Comparison of ENCODE assay signal across 8 cellular contexts in the genomic region with DNA sequence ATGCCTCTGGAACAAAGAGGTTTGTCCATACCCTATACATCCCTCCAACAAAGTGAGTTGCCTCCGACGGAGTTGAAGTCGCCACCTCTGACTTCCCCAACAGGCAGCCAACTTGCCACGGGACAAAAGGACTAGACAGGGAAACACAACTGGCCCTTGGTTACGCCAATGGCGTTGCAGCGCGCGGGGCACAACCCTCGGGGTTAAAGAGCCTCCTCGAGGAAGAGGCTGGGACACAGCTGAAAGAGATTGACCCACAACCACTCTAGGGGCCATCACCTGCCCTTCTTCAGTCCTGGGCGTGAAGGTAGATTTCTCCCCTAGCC. TPM values are rescaled to one million over a fixed set of nuclear protein-coding genes. Genes with fewer than 3 reads are reported as not detected.
DNase-seq lines count a peak whose midpoint lies in the region; ATAC-seq and TF ChIP-seq lines count a peak whose summit lies in the region.

No MANE protein-coding gene starts in this region.

- WGBS in sigmoid colon, 2 donors = 0 to 1% methylated on average over 12 of the region's 12 CpGs

- ATAC-seq in GM18498 (IDR thresholded peaks at IDR 0.05; ENCODE audit: unreplicated experiment) = peak; percentile 40
- ATAC-seq in HG02885 (IDR thresholded peaks at IDR 0.05; ENCODE audit: poor library complexity, unreplicated experiment) = peak; percentile 30
- peak; percentile 43 for ATAC-seq in activated naive CD8-positive, alpha-beta T cell treated with anti-CD3 and anti-CD28 coated beads, Interleukin-2, amount 10 ng/mL, durations not matched to agents 7 days and 5 days (ENCODE audit: low read depth)

- peak overlapping the region; percentile 79 to 93 (median 86) for H3K27ac ChIP-seq in sigmoid colon

- H3K4me3 ChIP-seq in AG09309 (ENCODE audit: control insufficient read depth, low read depth, low read length) = peak overlapping the region; percentile 98
- peak overlapping the region; percentile 52 to 94 (median 84) for H3K4me3 ChIP-seq in sigmoid colon

- no peaks in the 10 kb centered on the region for H3K9me3 ChIP-seq in sigmoid colon

- no peaks in the 10 kb centered on the region for H3K9me3 Mint-ChIP-seq in activated naive CD8-positive, alpha-beta T cell treated with anti-CD3 and anti-CD28 coated beads, Interleukin-2, amount 10 ng/mL, durations not matched to agents 7 days and 5 days

- H3K4me1 Mint-ChIP-seq in activated naive CD8-positive, alpha-beta T cell treated with anti-CD3 and anti-CD28 coated beads, Interleukin-2, amount 10 ng/mL, durations not matched to agents 7 days and 5 days = peaks cover 37% of the 10 kb centered on the region

- TF ChIP-seq EP300 in sigmoid colon (IDR thresholded peaks at IDR 0.05) = no peak

- peaks cover 9% of the 10 kb centered on the region for H3K36me3 Mint-ChIP-seq in activated naive CD8-positive, alpha-beta T cell treated with anti-CD3 and anti-CD28 coated beads, Interleukin-2, amount 10 ng/mL, durations not matched to agents 7 days and 5 days

- peak overlapping the region; percentile 99 for H3K27ac Mint-ChIP-seq in activated naive CD8-positive, alpha-beta T cell treated with anti-CD3 and anti-CD28 coated beads, Interleukin-2, amount 10 ng/mL, durations not matched to agents 7 days and 5 days

- POLR2A ChIA-PET in activated naive CD8-positive, alpha-beta T cell treated with anti-CD3 and anti-CD28 coated beads, Interleukin-2, amount 10 ng/mL, durations not matched to agents 7 days and 5 days (lab: Charles Lee) = interaction anchor here (1.0 to 2.9 kb wide), 6 partner anchors 10 to 73 kb away, joined by 4 to 48 read pairs (median 11); partner anchors contain the start of genes EIF2B4, MPV17, NRBP1 and PPM1G

- H3K27me3 Mint-ChIP-seq in activated naive CD8-positive, alpha-beta T cell treated with anti-CD3 and anti-CD28 coated beads, Interleukin-2, amount 10 ng/mL, durations not matched to agents 7 days and 5 days = no peaks in the 10 kb centered on the region

- no peak for DNase-seq in AG09309 (ENCODE audit: low read depth)
- peak; percentile 26 for DNase-seq in NCI-H460 (ENCODE audit: extremely low read depth, low read depth)
- DNase-seq in activated naive CD8-positive, alpha-beta T cell treated with anti-CD3 and anti-CD28 coated beads, Interleukin-2, amount 10 ng/mL, durations not matched to agents 7 days and 5 days = no peak
- peak; percentile 50 for DNase-seq in hepatic stellate cell (ENCODE audit: low spot score)
- peak; percentile 70 for DNase-seq in sigmoid colon
- no peak for DNase-seq in NCI-H1436 treated with DMSO at 0.1 percent for 48 hours (lab: John Stamatoyannopoulos, UW)

- H3K27me3 ChIP-seq in sigmoid colon = no peaks in the 10 kb centered on the region

- H3K4me1 ChIP-seq in sigmoid colon = peaks cover 0 to 38% (median 34%) of the 10 kb centered on the region in 4 donors

- H3K4me3 Mint-ChIP-seq in activated naive CD8-positive, alpha-beta T cell treated with anti-CD3 and anti-CD28 coated beads, Interleukin-2, amount 10 ng/mL, durations not matched to agents 7 days and 5 days = peak overlapping the region; percentile 97

- TF ChIP-seq CTCF in AG09309 (IDR thresholded peaks at IDR 0.05; ENCODE audit: control insufficient read depth, insufficient read depth, low read depth, low read length, missing control alignments) (no peak), sigmoid colon (IDR thresholded peaks at IDR 0.05) (no peak)

- intact Hi-C loops in sigmoid colon (cut with DNase I) = loop anchor here (1.0 to 10.0 kb wide), 2 partner anchors 72 to 141 kb away; partner anchors contain the start of genes ATRAID, CAD, NRBP1 and SLC5A6

- TF ChIP-seq POLR2A in sigmoid colon (IDR thresholded peaks at IDR 0.05) = no peak

- no peaks in the 10 kb centered on the region for H3K36me3 ChIP-seq in sigmoid colon

RNA-seq across cellular contexts. Expression of gene GTF3C2, which starts 0.5 kb away (rescaled TPM):
- 59.8 and 66.5 TPM in 2 replicates for total RNA-seq in NCI-H460 (2014; rRNA removed; shearing (Covaris generic))
- 66.1 and 73.7 TPM in 2 replicates for polyA plus RNA-seq in NCI-H460 (2014; cell fraction: nucleus; rRNA removed)
- total RNA-seq in activated naive CD8-positive, alpha-beta T cell treated with anti-CD3 and anti-CD28 coated beads, Interleukin-2, amount 10 ng/mL, durations not matched to agents 7 days and 5 days = 10 to 100 TPM; 66.4 to 70.8 TPM
- 10 to 100 TPM; 23.3 to 46.5 (median 28.9) TPM for total RNA-seq in sigmoid colon
- 10 to 100 TPM; 28.8 to 33.4 (median 31.9) TPM for polyA plus RNA-seq in sigmoid colon

RNA-seq across cellular contexts. Expression of gene EIF2B4, which starts 14.1 kb away (rescaled TPM):
- total RNA-seq in NCI-H460 (2014; rRNA removed; shearing (Covaris generic)) = 28.7 and 31.2 TPM in 2 replicates
- polyA plus RNA-seq in NCI-H460 (2014; cell fraction: nucleus; rRNA removed) = 31.6 and 34.0 TPM in 2 replicates
- 10 to 100 TPM; 38.3 to 39.2 TPM for total RNA-seq in activated naive CD8-positive, alpha-beta T cell treated with anti-CD3 and anti-CD28 coated beads, Interleukin-2, amount 10 ng/mL, durations not matched to agents 7 days and 5 days
- 10 to 100 TPM; 41.5 to 64.2 (median 54.8) TPM for total RNA-seq in sigmoid colon
- 10 to 100 TPM; 26.4 to 31.4 (median 28.0) TPM for polyA plus RNA-seq in sigmoid colon

RNA-seq across cellular contexts. Expression of gene SNX17, which starts 14.4 kb away (rescaled TPM):
- 80.9 and 88.7 TPM in 2 replicates for total RNA-seq in NCI-H460 (2014; rRNA removed; shearing (Covaris generic))
- polyA plus RNA-seq in NCI-H460 (2014; cell fraction: nucleus; rRNA removed) = 94.1 and 94.6 TPM in 2 replicates
- total RNA-seq in activated naive CD8-positive, alpha-beta T cell treated with anti-CD3 and anti-CD28 coated beads, Interleukin-2, amount 10 ng/mL, durations not matched to agents 7 days and 5 days = 100 to 1,000 TPM; 113 to 116 TPM
- total RNA-seq in sigmoid colon = 100 to 1,000 TPM in 1 of 4 donors, 10 to 100 TPM in 3; 71.2 to 102 (median 98.1) TPM
- polyA plus RNA-seq in sigmoid colon = 10 to 100 TPM; 70.5 to 92.4 (median 78.1) TPM

RNA-seq across cellular contexts. Expression of gene ZNF513, which starts 24.5 kb away (rescaled TPM):
- 7.0 and 7.3 TPM in 2 replicates for total RNA-seq in NCI-H460 (2014; rRNA removed; shearing (Covaris generic))
- 8.2 and 10.3 TPM in 2 replicates for polyA plus RNA-seq in NCI-H460 (2014; cell fraction: nucleus; rRNA removed)
- total RNA-seq in activated naive CD8-positive, alpha-beta T cell treated with anti-CD3 and anti-CD28 coated beads, Interleukin-2, amount 10 ng/mL, durations not matched to agents 7 days and 5 days = 10 to 100 TPM; 16.4 to 18.6 TPM
- 1 to 10 TPM; 5.0 to 8.7 (median 7.2) TPM for total RNA-seq in sigmoid colon
- 10 to 100 TPM; 15.7 to 27.5 (median 20.4) TPM for polyA plus RNA-seq in sigmoid colon

RNA-seq across cellular contexts. Expression of gene MPV17, which starts 33.1 kb away (rescaled TPM):
- 77.5 and 83.6 TPM in 2 replicates for total RNA-seq in NCI-H460 (2014; rRNA removed; shearing (Covaris generic))
- 105 and 172 TPM in 2 replicates for polyA plus RNA-seq in NCI-H460 (2014; cell fraction: nucleus; rRNA removed)
- total RNA-seq in activated naive CD8-positive, alpha-beta T cell treated with anti-CD3 and anti-CD28 coated beads, Interleukin-2, amount 10 ng/mL, durations not matched to agents 7 days and 5 days = 100 to 1,000 TPM in 1 of 2 experiments, 10 to 100 TPM in 1; 93.4 to 100 TPM
- total RNA-seq in sigmoid colon = 10 to 100 TPM; 48.1 to 68.6 (median 61.1) TPM
- polyA plus RNA-seq in sigmoid colon = 10 to 100 TPM; 22.2 to 61.8 (median 28.7) TPM

Comparison
In these comparisons a context has a peak if more than half of its experiments do, and no peak if none do; other contexts are left out.
1. DNase-seq: peak in NCI-H460 (single experiment), hepatic stellate cell (single experiment) and sigmoid colon (single experiment); none in AG09309 (single experiment), activated naive CD8-positive, alpha-beta T cell treated with anti-CD3 and anti-CD28 coated beads, Interleukin-2, amount 10 ng/mL, durations not matched to agents 7 days and 5 days (single experiment) and NCI-H1436 treated with DMSO at 0.1 percent for 48 hours (single experiment).
2. Peak in every context shown above with its lines, with median percentiles within 50 percentile points of each other: ATAC-seq.